ENCODE assay signal across 8 cellular contexts in genomic region chr9:110427497-110428104, GRCh38.
DNase-seq lines count a peak whose midpoint lies in the region; ATAC-seq and TF ChIP-seq lines count a peak whose summit lies in the region.

No MANE protein-coding gene starts in this region.

- no peak overlapping the region for H3K4me2 ChIP-seq in smooth muscle cell

- no peaks in the 10 kb centered on the region for H3K36me3 ChIP-seq in smooth muscle cell (ENCODE audit: low read depth)

- H2AFZ ChIP-seq in smooth muscle cell (ENCODE audit: low read depth): no peak overlapping the region

- H3K27ac Mint-ChIP-seq in T-helper 2 cell treated with Interferon-gamma antibody and Interleukin-4, amounts not matched to agents 5 μg/mL and 100 μg/mL, for 36 hours: no peak overlapping the region

- H3K27me3 Mint-ChIP-seq in T-helper 2 cell treated with Interferon-gamma antibody and Interleukin-4, amounts not matched to agents 5 μg/mL and 100 μg/mL, for 36 hours (ENCODE audit: low read depth): no peaks in the 10 kb centered on the region

- H3K4me3 ChIP-seq in fibroblast of villous mesenchyme (ENCODE audit: low read depth, low read length) (no peak overlapping the region), smooth muscle cell (no peak overlapping the region)

- H3K4me3 Mint-ChIP-seq in T-helper 2 cell treated with Interferon-gamma antibody and Interleukin-4, amounts not matched to agents 5 μg/mL and 100 μg/mL, for 36 hours: no peak overlapping the region

- TF ChIP-seq CTCF in fibroblast of villous mesenchyme (IDR thresholded peaks at IDR 0.05; ENCODE audit: insufficient read depth, low read depth, low read length): peak; percentile 46
- TF ChIP-seq CTCF in smooth muscle cell (IDR thresholded peaks at IDR 0.05; ENCODE audit: borderline replicate concordance, insufficient read depth, poor library complexity, severe bottlenecking): peak; percentile 49

- DNase-seq in Ammon's horn (ENCODE audit: low spot score): peak; percentile 64
- DNase-seq in HUDEP-2 (lab: John Stamatoyannopoulos, UW; ENCODE audit: unreplicated experiment in 76 of 76): peak in 46 of 76 experiments; percentile 2 to 55 (median 26)
- DNase-seq in T-helper 2 cell treated with Interferon-gamma antibody and Interleukin-4, amounts not matched to agents 5 μg/mL and 100 μg/mL, for 36 hours (ENCODE audit: low spot score): peak; percentile 21
- peak; percentile 32 for DNase-seq in fibroblast of villous mesenchyme (ENCODE audit: low read depth)
- no peak for DNase-seq in smooth muscle cell (lab: John Stamatoyannopoulos, UW; ENCODE audit: unreplicated experiment)

- H3K9me3 Mint-ChIP-seq in T-helper 2 cell treated with Interferon-gamma antibody and Interleukin-4, amounts not matched to agents 5 μg/mL and 100 μg/mL, for 36 hours: no peaks in the 10 kb centered on the region

- 48% methylated on average over 7 of the region's 7 CpGs for WGBS in smooth muscle cell (ENCODE audit: low lambda C conversion rate)

- no peaks in the 10 kb centered on the region for H3K4me1 ChIP-seq in smooth muscle cell (ENCODE audit: low read depth)

- H3K79me2 ChIP-seq in smooth muscle cell (ENCODE audit: low read depth): no peaks in the 10 kb centered on the region

- H3K27me3 ChIP-seq in smooth muscle cell (ENCODE audit: low read depth): no peaks in the 10 kb centered on the region

- no peak overlapping the region for H3K27ac ChIP-seq in smooth muscle cell (ENCODE audit: low read depth)

- no peaks in the 10 kb centered on the region for H4K20me1 ChIP-seq in smooth muscle cell (ENCODE audit: low read depth)

- no peaks in the 10 kb centered on the region for H3K9me3 ChIP-seq in smooth muscle cell (replicated peaks; ENCODE audit: low read depth)

- no peaks in the 10 kb centered on the region for H3K36me3 Mint-ChIP-seq in T-helper 2 cell treated with Interferon-gamma antibody and Interleukin-4, amounts not matched to agents 5 μg/mL and 100 μg/mL, for 36 hours (ENCODE audit: low read depth)

- H3K9ac ChIP-seq in smooth muscle cell (ENCODE audit: low read depth): no peak overlapping the region

- ATAC-seq in GM18498 (IDR thresholded peaks at IDR 0.05; ENCODE audit: unreplicated experiment): peak; percentile 61
- no peak for ATAC-seq in HG03108 (IDR thresholded peaks at IDR 0.05; ENCODE audit: unreplicated experiment)
- ATAC-seq in GM18520 (IDR thresholded peaks at IDR 0.05; ENCODE audit: unreplicated experiment): no peak

- H3F3A ChIP-seq in smooth muscle cell (ENCODE audit: low read depth): no peaks in the 10 kb centered on the region

- peaks cover 2% of the 10 kb centered on the region for H3K4me1 Mint-ChIP-seq in T-helper 2 cell treated with Interferon-gamma antibody and Interleukin-4, amounts not matched to agents 5 μg/mL and 100 μg/mL, for 36 hours (ENCODE audit: low read depth)
